In genomic region chr5:141567513-141568117, GRCh38 we compare ENCODE assay signal across 8 cellular contexts. TPM values are rescaled to one million over a fixed set of nuclear protein-coding genes. Genes with fewer than 3 reads are reported as not detected.
A peak's percentile ranks its signal among the peaks of the same experiment; 100 is the strongest.
DNase-seq lines count a peak whose midpoint lies in the region; ATAC-seq and TF ChIP-seq lines count a peak whose summit lies in the region.

No MANE protein-coding gene starts in this region.

- peak; percentile 99 for TF ChIP-seq CTCF in RWPE2 (IDR thresholded peaks at IDR 0.05; ENCODE audit: poor library complexity, severe bottlenecking)
- peak; percentile 68 to 89 for TF ChIP-seq CTCF in tibial artery (IDR thresholded peaks at IDR 0.05)

- H3K9me3 ChIP-seq in RWPE2 (ENCODE audit: severe bottlenecking) (no peaks in the 10 kb centered on the region), tibial artery (no peaks in the 10 kb centered on the region)

- H3K4me3 ChIP-seq in RWPE2 (ENCODE audit: severe bottlenecking) (no peak overlapping the region), tibial artery (no peak overlapping the region)

- no peaks in the 10 kb centered on the region for H3K4me1 ChIP-seq in RWPE2 (ENCODE audit: insufficient read depth, poor library complexity, severe bottlenecking)
- H3K4me1 ChIP-seq in tibial artery, result peaks cover 0 to 10% (median 2%) of the 10 kb centered on the region in 4 donors

- DNase-seq in stimulated activated CD4-positive, alpha-beta T cell treated with anti-CD3 and anti-CD28 coated beads, Interleukin-4, amount 100 ng/mL, for 24 hours, result peak; percentile 11
- no peak for DNase-seq in stimulated activated CD4-positive, alpha-beta T cell treated with anti-CD3 and anti-CD28 coated beads, Interleukin-2, amount 100 ng/mL, for 24 hours
- DNase-seq in RWPE2 (ENCODE audit: low spot score) (no peak), germinal center (ENCODE audit: low spot score) (peak; percentile 8), tibial artery (no peak), left lobe of liver (ENCODE audit: low spot score) (no peak), NOMO-1 treated with dmso at 0.1 percent for 144 hours (lab: John Stamatoyannopoulos, UW; ENCODE audit: unreplicated experiment) (no peak)

- ATAC-seq in RWPE2 (ENCODE audit: low read depth) (no peak), left lobe of liver (no peak), HG02970 (IDR thresholded peaks at IDR 0.05; ENCODE audit: low FRiP score, unreplicated experiment) (no peak)

- H3K36me3 ChIP-seq in RWPE2 (ENCODE audit: low read depth) (peaks cover 99% of the 10 kb centered on the region), tibial artery (peaks cover 31 to 38% (median 34%) of the 10 kb centered on the region in 3 donors)

- H3K27ac ChIP-seq in RWPE2 (ENCODE audit: poor library complexity, severe bottlenecking), result no peak overlapping the region
- H3K27ac ChIP-seq in tibial artery, result no peak overlapping the region

- intact Hi-C loops in tibial artery (cut with DNase I; ENCODE audit: low total_unique reads), result no loop called here

- H3K27me3 ChIP-seq in RWPE2 (ENCODE audit: insufficient read depth, poor library complexity, severe bottlenecking) (no peaks in the 10 kb centered on the region), tibial artery (no peaks in the 10 kb centered on the region)

RNA-seq across cellular contexts. Expression of gene DIAPH1, which starts 51.2 kb away (rescaled TPM):
- 120 TPM for total RNA-seq in left lobe of liver

Comparison
In these comparisons a context has a peak if more than half of its experiments do, and no peak if none do; other contexts are left out.
1. DNase-seq: peak in stimulated activated CD4-positive, alpha-beta T cell treated with anti-CD3 and anti-CD28 coated beads, Interleukin-4, amount 100 ng/mL, for 24 hours (single experiment) and germinal center (single experiment); none in stimulated activated CD4-positive, alpha-beta T cell treated with anti-CD3 and anti-CD28 coated beads, Interleukin-2, amount 100 ng/mL, for 24 hours (0 of 2), RWPE2 (single experiment), tibial artery (0 of 2), left lobe of liver (single experiment) and NOMO-1 treated with dmso at 0.1 percent for 144 hours (single experiment).